Comparison of ENCODE assay signal across 8 cellular contexts in genomic region chr22:30301995-30302809, GRCh38. TPM values are rescaled to one million over a fixed set of nuclear protein-coding genes. Genes with fewer than 3 reads are reported as not detected.
DNase-seq lines count a peak whose midpoint lies in the region; ATAC-seq and TF ChIP-seq lines count a peak whose summit lies in the region.

No MANE protein-coding gene starts in this region.

- H3K79me2 ChIP-seq in parathyroid adenoma, result peaks cover 18% of the 10 kb centered on the region

- H3K36me3 ChIP-seq in esophagus (ENCODE audit: control insufficient read depth in 2 of 2, insufficient read depth in 2 of 2, low read length in 1 of 2), result peaks cover 10 to 41% of the 10 kb centered on the region in 2 donors
- H3K36me3 ChIP-seq in parathyroid adenoma (ENCODE audit: control insufficient read depth, insufficient read depth, low read length), result no peaks in the 10 kb centered on the region

- WGBS in esophagus, 2 donors, result 35 to 48% methylated on average over 9 of the region's 9 CpGs

- H3K9me3 ChIP-seq in esophagus (ENCODE audit: control insufficient read depth in 2 of 2, insufficient read depth in 1 of 2, low read depth in 1 of 2, low read length in 1 of 2), result no peaks in the 10 kb centered on the region
- no peaks in the 10 kb centered on the region for H3K9me3 ChIP-seq in parathyroid adenoma (ENCODE audit: control insufficient read depth, low read length)

- DNase-seq in ELR (ENCODE audit: low read depth), result peak; percentile 48
- DNase-seq in RPMI8226, result peak; percentile 74

- peaks cover 31 to 66% of the 10 kb centered on the region in 2 donors for H3K4me1 ChIP-seq in esophagus (ENCODE audit: control insufficient read depth in 2 of 2, insufficient read depth in 2 of 2, low read length in 1 of 2)
- H3K4me1 ChIP-seq in parathyroid adenoma, result peaks cover 50% of the 10 kb centered on the region

- H2AFZ ChIP-seq in parathyroid adenoma, result no peak overlapping the region

- H3K4me2 ChIP-seq in parathyroid adenoma (ENCODE audit: low read length), result no peak overlapping the region

- TF ChIP-seq CTCF in parathyroid adenoma (IDR thresholded peaks at IDR 0.05), result no peak

- H3K4me3 ChIP-seq in esophagus (ENCODE audit: low read depth in 1 of 2, low read length in 2 of 2), result no peak overlapping the region
- no peak overlapping the region for H3K4me3 ChIP-seq in parathyroid adenoma (ENCODE audit: low read depth, low read length)

- no peak for ATAC-seq in HG02981 (IDR thresholded peaks at IDR 0.05; ENCODE audit: unreplicated experiment)
- ATAC-seq in HG02798 (IDR thresholded peaks at IDR 0.05; ENCODE audit: poor library complexity, unreplicated experiment), result no peak
- no peak for ATAC-seq in HG03039 (IDR thresholded peaks at IDR 0.05; ENCODE audit: unreplicated experiment)
- no peak for ATAC-seq in HG03520 (IDR thresholded peaks at IDR 0.05; ENCODE audit: unreplicated experiment)

- no peaks in the 10 kb centered on the region for H3K27me3 ChIP-seq in esophagus (ENCODE audit: control insufficient read depth in 1 of 2, insufficient read depth in 2 of 2, low read length in 2 of 2)
- no peaks in the 10 kb centered on the region for H3K27me3 ChIP-seq in parathyroid adenoma (ENCODE audit: control insufficient read depth, insufficient read depth, low read length)

- H3K27ac ChIP-seq in esophagus (ENCODE audit: low read depth in 2 of 2, low read length in 1 of 2), result peak overlapping the region; percentile 96 to 99
- peak overlapping the region; percentile 76 for H3K27ac ChIP-seq in parathyroid adenoma

- no peak overlapping the region for H3K9ac ChIP-seq in parathyroid adenoma

RNA-seq across cellular contexts. Expression of gene CASTOR1, which starts 12.9 kb away (rescaled TPM):
- polyA plus RNA-seq in esophagus, result 10 to 100 TPM; 29.7 to 39.3 TPM

RNA-seq across cellular contexts. Expression of gene TBC1D10A, which starts 24.5 kb away (rescaled TPM):
- polyA plus RNA-seq in esophagus, result 10 to 100 TPM; 30.4 to 35.3 TPM

RNA-seq across cellular contexts. Expression of gene OSM, which starts 35.6 kb away (rescaled TPM):
- under 1 TPM; 0.22 to 0.63 TPM for polyA plus RNA-seq in esophagus

RNA-seq across cellular contexts. Expression of gene SF3A1, which starts 54.5 kb away (rescaled TPM):
- polyA plus RNA-seq in esophagus, result 10 to 100 TPM; 14.3 to 23.1 TPM

RNA-seq across cellular contexts. Expression of gene CCDC157, which starts 54.6 kb away (rescaled TPM):
- 1 to 10 TPM; 1.6 to 2.2 TPM for polyA plus RNA-seq in esophagus
